ENCODE assay signal across 1 cellular context in the genomic region with DNA sequence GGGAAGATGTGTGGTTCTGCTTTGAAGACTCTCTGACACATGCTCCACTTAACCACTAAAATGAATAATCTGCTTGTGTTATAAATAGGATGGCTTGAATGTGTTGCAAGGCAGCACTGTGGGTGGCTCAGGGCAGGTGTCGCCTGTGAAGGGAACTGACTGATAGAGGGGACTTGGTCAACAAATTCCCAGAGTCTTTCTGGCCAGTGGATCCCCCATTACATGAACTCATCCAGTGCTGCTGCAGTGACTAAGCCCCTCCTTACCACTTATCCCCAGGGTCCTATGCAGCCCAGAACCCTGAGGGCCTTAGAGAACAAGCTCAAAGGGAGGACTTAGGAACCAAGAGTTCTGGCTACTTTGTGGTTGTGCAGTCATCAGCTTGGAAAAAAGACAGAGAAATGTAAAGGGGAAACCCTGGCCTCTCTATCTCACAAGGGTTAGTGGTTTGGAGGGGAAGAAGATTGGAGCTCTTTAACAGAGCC.
TF ChIP-seq lines count a peak whose summit lies in the region.

No MANE protein-coding gene starts in this region.

TF ChIP-seq in HepG2, 621 proteins besides CTCF, POLR2A, EP300 and RAD21 (continued from another document):
- no peak for TF ChIP-seq ZKSCAN5 (CRISPR knock-in tag; IDR thresholded peaks at IDR 0.05)
- TF ChIP-seq, protein P1, sequence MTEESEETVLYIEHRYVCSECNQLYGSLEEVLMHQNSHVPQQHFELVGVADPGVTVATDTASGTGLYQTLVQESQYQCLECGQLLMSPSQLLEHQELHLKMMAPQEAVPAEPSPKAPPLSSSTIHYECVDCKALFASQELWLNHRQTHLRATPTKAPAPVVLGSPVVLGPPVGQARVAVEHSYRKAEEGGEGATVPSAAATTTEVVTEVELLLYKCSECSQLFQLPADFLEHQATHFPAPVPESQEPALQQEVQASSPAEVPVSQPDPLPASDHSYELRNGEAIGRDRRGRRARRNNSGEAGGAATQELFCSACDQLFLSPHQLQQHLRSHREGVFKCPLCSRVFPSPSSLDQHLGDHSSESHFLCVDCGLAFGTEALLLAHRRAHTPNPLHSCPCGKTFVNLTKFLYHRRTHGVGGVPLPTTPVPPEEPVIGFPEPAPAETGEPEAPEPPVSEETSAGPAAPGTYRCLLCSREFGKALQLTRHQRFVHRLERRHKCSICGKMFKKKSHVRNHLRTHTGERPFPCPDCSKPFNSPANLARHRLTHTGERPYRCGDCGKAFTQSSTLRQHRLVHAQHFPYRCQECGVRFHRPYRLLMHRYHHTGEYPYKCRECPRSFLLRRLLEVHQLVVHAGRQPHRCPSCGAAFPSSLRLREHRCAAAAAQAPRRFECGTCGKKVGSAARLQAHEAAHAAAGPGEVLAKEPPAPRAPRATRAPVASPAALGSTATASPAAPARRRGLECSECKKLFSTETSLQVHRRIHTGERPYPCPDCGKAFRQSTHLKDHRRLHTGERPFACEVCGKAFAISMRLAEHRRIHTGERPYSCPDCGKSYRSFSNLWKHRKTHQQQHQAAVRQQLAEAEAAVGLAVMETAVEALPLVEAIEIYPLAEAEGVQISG (CRISPR knock-in tag; IDR thresholded peaks at IDR 0.05) = no peak
- no peak for TF ChIP-seq HNRNPK (IDR thresholded peaks at IDR 0.05; ENCODE audit: low read depth, low read length, poor library complexity, severe bottlenecking)
- TF ChIP-seq KMT2A (CRISPR knock-in tag; IDR thresholded peaks at IDR 0.05) = no peak
- no peak for TF ChIP-seq HNRNPL (IDR thresholded peaks at IDR 0.05; ENCODE audit: low read depth, low read length)
